In the genomic region with DNA sequence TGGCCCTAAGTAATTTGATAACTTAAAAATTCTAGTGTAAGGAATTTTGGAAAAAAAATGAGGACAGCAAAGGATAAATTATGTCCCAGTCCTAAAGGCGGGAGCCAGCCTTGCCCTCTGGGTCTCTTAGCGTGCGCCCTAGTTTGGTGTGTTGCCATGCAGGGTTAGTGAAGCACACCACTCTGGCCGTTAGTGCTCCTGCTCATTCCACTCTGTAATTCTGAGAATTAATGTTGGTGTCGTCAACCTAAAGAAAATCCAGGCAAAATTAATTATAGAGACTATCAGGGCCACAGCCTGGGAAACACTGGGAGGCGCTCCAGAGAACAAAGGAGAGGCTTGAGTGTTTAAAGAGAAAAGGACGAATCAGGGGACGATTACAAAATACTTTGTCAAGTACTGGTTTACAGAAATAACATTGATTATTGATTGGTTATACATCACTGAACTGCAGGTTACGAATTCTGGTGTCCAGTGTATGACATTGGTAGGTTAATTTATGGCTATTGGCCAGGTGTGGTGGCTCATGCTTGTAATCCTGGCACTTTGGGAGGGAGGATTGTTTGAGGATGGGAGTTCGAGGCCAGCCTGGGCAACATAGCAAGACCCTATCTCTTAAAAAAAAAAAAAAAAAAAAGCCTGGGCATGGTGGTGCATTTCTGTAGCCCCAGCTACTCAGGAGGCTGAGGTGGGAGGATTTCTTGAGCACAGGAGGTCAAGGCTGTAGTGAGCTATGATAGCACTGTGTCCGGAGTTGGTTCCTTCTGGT, we compare ENCODE assay signal across 12 cellular contexts. TPM values are rescaled to one million over a fixed set of nuclear protein-coding genes. Genes with fewer than 3 reads are reported as not detected.
DNase-seq lines count a peak whose midpoint lies in the region; ATAC-seq and TF ChIP-seq lines count a peak whose summit lies in the region.
"Had no signal": no experiment of that assay in that cellular context is flagged by ENCODE, and none has a peak within 500 bp of the region (broad histone marks: within the 10 kb centered on the region; RNA-seq: fewer than 3 reads in every experiment).

No MANE protein-coding gene starts in this region.

- no peak for ATAC-seq in RWPE2 (ENCODE audit: low read depth)
- no peak for ATAC-seq in gastrocnemius medialis
- no peak for ATAC-seq in stimulated activated naive B cell treated with anti-CD40 and anti-IgM and Interleukin-4, amounts not matched to agents 10 μg/mL and 1 μg/mL and 100 μg/mL, for 72 hours (replicated peaks)

- in situ Hi-C loops in gastrocnemius medialis (cut with MboI; ENCODE audit: low sequenced_read_pairs in 4 of 4): no loop called here

- H3K4me1 ChIP-seq in RWPE2 (ENCODE audit: insufficient read depth, poor library complexity, severe bottlenecking) (peaks cover 27% of the 10 kb centered on the region), gastrocnemius medialis (peaks cover 26 to 50% of the 10 kb centered on the region in 2 donors)

- CTCF ChIA-PET in activated CD4-positive, alpha-beta T cell treated with anti-CD3 and anti-CD28 coated beads, Interleukin-2, amount 10 ng/mL, durations not matched to agents 7 days and 5 days (lab: Charles Lee): interaction anchor here (1.2 to 1.5 kb wide), 2 partner anchors 15 to 43 kb away, joined by 3 to 6 read pairs; no protein-coding TSS in a partner anchor

- peaks cover 64% of the 10 kb centered on the region for H3K4me1 Mint-ChIP-seq in activated CD4-positive, alpha-beta T cell treated with anti-CD3 and anti-CD28 coated beads, Interleukin-2, amount 10 ng/mL, durations not matched to agents 7 days and 5 days
- H3K4me1 Mint-ChIP-seq in endothelial cell (ENCODE audit: unreplicated experiment): peaks cover 41% of the 10 kb centered on the region
- peaks cover 25 to 44% of the 10 kb centered on the region in 2 donors for H3K4me1 Mint-ChIP-seq in stimulated activated naive B cell treated with anti-CD40 and anti-IgM and Interleukin-4, amounts not matched to agents 10 μg/mL and 1 μg/mL and 100 μg/mL, for 72 hours

- no peak overlapping the region for H3K4me3 ChIP-seq in RWPE2 (ENCODE audit: severe bottlenecking)
- H3K4me3 ChIP-seq in gastrocnemius medialis: no peak overlapping the region
- H3K4me3 ChIP-seq: uterus had no signal

- H3K27me3 Mint-ChIP-seq in activated CD4-positive, alpha-beta T cell treated with anti-CD3 and anti-CD28 coated beads, Interleukin-2, amount 10 ng/mL, durations not matched to agents 7 days and 5 days: no peaks in the 10 kb centered on the region
- H3K27me3 Mint-ChIP-seq in endothelial cell (ENCODE audit: unreplicated experiment): peaks cover 18% of the 10 kb centered on the region
- no peaks in the 10 kb centered on the region for H3K27me3 Mint-ChIP-seq in stimulated activated naive B cell treated with anti-CD40 and anti-IgM and Interleukin-4, amounts not matched to agents 10 μg/mL and 1 μg/mL and 100 μg/mL, for 72 hours

- H3K9me3 ChIP-seq in RWPE2 (ENCODE audit: severe bottlenecking) (no peaks in the 10 kb centered on the region), gastrocnemius medialis (no peaks in the 10 kb centered on the region)
- H3K9me3 ChIP-seq: uterus had no signal

- H3K36me3 Mint-ChIP-seq in activated CD4-positive, alpha-beta T cell treated with anti-CD3 and anti-CD28 coated beads, Interleukin-2, amount 10 ng/mL, durations not matched to agents 7 days and 5 days (ENCODE audit: low read depth): peaks cover 8% of the 10 kb centered on the region
- peaks cover 32% of the 10 kb centered on the region for H3K36me3 Mint-ChIP-seq in endothelial cell (ENCODE audit: low read depth, unreplicated experiment)
- H3K36me3 Mint-ChIP-seq in stimulated activated naive B cell treated with anti-CD40 and anti-IgM and Interleukin-4, amounts not matched to agents 10 μg/mL and 1 μg/mL and 100 μg/mL, for 72 hours: peaks cover 4 to 7% of the 10 kb centered on the region in 2 donors

- no peak overlapping the region for H3K4me3 Mint-ChIP-seq in activated CD4-positive, alpha-beta T cell treated with anti-CD3 and anti-CD28 coated beads, Interleukin-2, amount 10 ng/mL, durations not matched to agents 7 days and 5 days
- peak overlapping the region; percentile 70 for H3K4me3 Mint-ChIP-seq in endothelial cell (ENCODE audit: unreplicated experiment)
- H3K4me3 Mint-ChIP-seq in stimulated activated naive B cell treated with anti-CD40 and anti-IgM and Interleukin-4, amounts not matched to agents 10 μg/mL and 1 μg/mL and 100 μg/mL, for 72 hours: peak overlapping the region in 1 of 2 donors; percentile 33

- H3K27me3 ChIP-seq in RWPE2 (ENCODE audit: insufficient read depth, poor library complexity, severe bottlenecking): no peaks in the 10 kb centered on the region
- no peaks in the 10 kb centered on the region for H3K27me3 ChIP-seq in gastrocnemius medialis
- H3K27me3 ChIP-seq: brain microvascular endothelial cell, uterus had no signal

- TF ChIP-seq POLR2A in gastrocnemius medialis (IDR thresholded peaks at IDR 0.05): no peak

- H3K27ac Mint-ChIP-seq in activated CD4-positive, alpha-beta T cell treated with anti-CD3 and anti-CD28 coated beads, Interleukin-2, amount 10 ng/mL, durations not matched to agents 7 days and 5 days: peak overlapping the region; percentile 50
- peak overlapping the region; percentile 85 for H3K27ac Mint-ChIP-seq in endothelial cell (ENCODE audit: unreplicated experiment)
- H3K27ac Mint-ChIP-seq in stimulated activated naive B cell treated with anti-CD40 and anti-IgM and Interleukin-4, amounts not matched to agents 10 μg/mL and 1 μg/mL and 100 μg/mL, for 72 hours: no peak overlapping the region

- no peak for DNase-seq in activated CD4-positive, alpha-beta T cell treated with anti-CD3 and anti-CD28 coated beads, Interleukin-2, amount 10 ng/mL, durations not matched to agents 7 days and 5 days
- DNase-seq in activated CD4-positive, alpha-beta T cell treated with anti-CD3 and anti-CD28 coated beads for 1 hour: no peak
- DNase-seq in RWPE2 (ENCODE audit: low spot score): no peak
- DNase-seq in endothelial cell (ENCODE audit: low spot score): no peak
- no peak for DNase-seq in gastrocnemius medialis
- DNase-seq in NCI-H187 treated with DMSO at 0.1 percent for 48 hours (lab: John Stamatoyannopoulos, UW): no peak
- no peak for DNase-seq in NCI-H2029 (lab: John Stamatoyannopoulos, UW)
- no peak for DNase-seq in stimulated activated naive B cell treated with anti-CD40 and anti-IgM and Interleukin-4, amounts not matched to agents 10 μg/mL and 1 μg/mL and 100 μg/mL, for 72 hours
- DNase-seq: ACHN, NCI-H446 treated with DMSO at 0.1 percent for 48 hours, uterus had no signal

- H3K9me3 Mint-ChIP-seq in activated CD4-positive, alpha-beta T cell treated with anti-CD3 and anti-CD28 coated beads, Interleukin-2, amount 10 ng/mL, durations not matched to agents 7 days and 5 days: peaks cover 3% of the 10 kb centered on the region
- no peaks in the 10 kb centered on the region for H3K9me3 Mint-ChIP-seq in endothelial cell (ENCODE audit: unreplicated experiment)
- no peaks in the 10 kb centered on the region for H3K9me3 Mint-ChIP-seq in stimulated activated naive B cell treated with anti-CD40 and anti-IgM and Interleukin-4, amounts not matched to agents 10 μg/mL and 1 μg/mL and 100 μg/mL, for 72 hours

- no peak for TF ChIP-seq CTCF in RWPE2 (IDR thresholded peaks at IDR 0.05; ENCODE audit: poor library complexity, severe bottlenecking)
- no peak for TF ChIP-seq CTCF in endothelial cell (IDR thresholded peaks at IDR 0.05; ENCODE audit: unreplicated experiment)
- TF ChIP-seq CTCF in gastrocnemius medialis (IDR thresholded peaks at IDR 0.05 in 4 of 5, conservative IDR thresholded peaks at IDR 0.05 in 1 of 5): no peak

- POLR2A ChIA-PET in activated CD4-positive, alpha-beta T cell treated with anti-CD3 and anti-CD28 coated beads, Interleukin-2, amount 10 ng/mL, durations not matched to agents 7 days and 5 days (lab: Charles Lee): no interaction called here

- intact Hi-C loops in gastrocnemius medialis (cut with DNase I; ENCODE audit: low total_unique reads): loop anchor here (10.0 kb wide), 1 partner anchor 77 kb away; no protein-coding TSS in a partner anchor

- peak overlapping the region; percentile 74 for H3K27ac ChIP-seq in RWPE2 (ENCODE audit: poor library complexity, severe bottlenecking)
- peak overlapping the region; percentile 90 to 94 (median 92) for H3K27ac ChIP-seq in gastrocnemius medialis
- H3K27ac ChIP-seq: brain microvascular endothelial cell had no signal

- H3K36me3 ChIP-seq in RWPE2 (ENCODE audit: low read depth) (peaks cover 7% of the 10 kb centered on the region; the same call in 1 of the 2 replicates), gastrocnemius medialis (no peaks in the 10 kb centered on the region)
- H3K36me3 ChIP-seq: brain microvascular endothelial cell, uterus had no signal

RNA-seq across cellular contexts. Expression of a gene that starts 5.8 kb away (rescaled TPM):
- total RNA-seq in activated CD4-positive, alpha-beta T cell treated with anti-CD3 and anti-CD28 coated beads, Interleukin-2, amount 10 ng/mL, durations not matched to agents 7 days and 5 days: 10 to 100 TPM; 10.6 to 13.2 TPM
- total RNA-seq in endothelial cell (ENCODE audit: unreplicated experiment): 25.9 TPM
- 10 to 100 TPM in 3 of 4 donors, 1 to 10 TPM in 1; 7.8 to 16.6 (median 11.0) TPM for total RNA-seq in gastrocnemius medialis

RNA-seq across cellular contexts. Expression of a gene that starts 32.8 kb away (rescaled TPM):
- total RNA-seq in activated CD4-positive, alpha-beta T cell treated with anti-CD3 and anti-CD28 coated beads, Interleukin-2, amount 10 ng/mL, durations not matched to agents 7 days and 5 days: 100 to 1,000 TPM; 116 to 124 TPM
- total RNA-seq in endothelial cell (ENCODE audit: unreplicated experiment) (31.8 TPM), gastrocnemius medialis (100 to 1,000 TPM in 1 of 4 donors, 10 to 100 TPM in 3; 67.5 to 106 (median 74.7) TPM)
